Comparison of ENCODE assay signal across 9 cellular contexts in genomic region chr12:95205685-95206084, GRCh38. TPM values are rescaled to one million over a fixed set of nuclear protein-coding genes. Genes with fewer than 3 reads are reported as not detected.
A peak's percentile ranks its signal among the peaks of the same experiment; 100 is the strongest.
DNase-seq lines count a peak whose midpoint lies in the region; ATAC-seq, FAIRE-seq and TF ChIP-seq lines count a peak whose summit lies in the region.
"Had no signal": no experiment of that assay in that cellular context is flagged by ENCODE, and none has a peak within 500 bp of the region (broad histone marks: within the 10 kb centered on the region; RNA-seq: fewer than 3 reads in every experiment).

No MANE protein-coding gene starts in this region.

- H3K27me3 ChIP-seq in adrenal gland (no peaks in the 10 kb centered on the region), gastrocnemius medialis (no peaks in the 10 kb centered on the region)
- H3K27me3 ChIP-seq in CD4-positive, alpha-beta memory T cell (ENCODE audit: insufficient read depth, low read length): no peaks in the 10 kb centered on the region

- H3K4me1 ChIP-seq in adrenal gland (replicated peaks in 1 of 2): peaks cover 47 to 53% of the 10 kb centered on the region in 2 donors
- H3K4me1 ChIP-seq in gastrocnemius medialis: peaks cover 10 to 22% of the 10 kb centered on the region in 2 donors
- no peaks in the 10 kb centered on the region for H3K4me1 ChIP-seq in CD4-positive, alpha-beta memory T cell (ENCODE audit: insufficient read depth, low read length)

- no peaks in the 10 kb centered on the region for H3K9me3 Mint-ChIP-seq in CD4-positive, alpha-beta memory T cell
- no peaks in the 10 kb centered on the region for H3K9me3 Mint-ChIP-seq in activated CD4-positive, alpha-beta T cell treated with anti-CD3 and anti-CD28 coated beads, Interleukin-2, amount 10 ng/mL, durations not matched to agents 24 days and 14 days
- H3K9me3 Mint-ChIP-seq: central memory CD8-positive, alpha-beta T cell had no signal

- peak overlapping the region; percentile 9; the same call in 1 of the 2 replicates for H3K4me3 ChIP-seq in GM12864 (ENCODE audit: low read depth, low read length)
- H3K4me3 ChIP-seq in adrenal gland: no peak overlapping the region
- no peak overlapping the region for H3K4me3 ChIP-seq in gastrocnemius medialis
- H3K4me3 ChIP-seq in CD4-positive, alpha-beta memory T cell (ENCODE audit: low read length in 2 of 2): no peak overlapping the region

- H3K27me3 Mint-ChIP-seq in CD4-positive, alpha-beta memory T cell: peaks cover 0 to 1% of the 10 kb centered on the region in 2 donors
- H3K27me3 Mint-ChIP-seq in activated CD4-positive, alpha-beta T cell treated with anti-CD3 and anti-CD28 coated beads, Interleukin-2, amount 10 ng/mL, durations not matched to agents 24 days and 14 days: peaks cover 6% of the 10 kb centered on the region

- H3K36me3 Mint-ChIP-seq in CD4-positive, alpha-beta memory T cell: no peaks in the 10 kb centered on the region
- H3K36me3 Mint-ChIP-seq in activated CD4-positive, alpha-beta T cell treated with anti-CD3 and anti-CD28 coated beads, Interleukin-2, amount 10 ng/mL, durations not matched to agents 24 days and 14 days (ENCODE audit: low read depth): no peaks in the 10 kb centered on the region

- H3K9me3 ChIP-seq in adrenal gland (replicated peaks in 1 of 3): no peaks in the 10 kb centered on the region
- no peaks in the 10 kb centered on the region for H3K9me3 ChIP-seq in gastrocnemius medialis
- no peaks in the 10 kb centered on the region for H3K9me3 ChIP-seq in CD4-positive, alpha-beta memory T cell (ENCODE audit: control insufficient read depth in 1 of 2, low read length in 2 of 2)

- 18 to 27% (median 27%) methylated on average over 4 of the region's 4 CpGs for WGBS in adrenal gland, 4 donors

- in situ Hi-C loops in gastrocnemius medialis (cut with MboI; ENCODE audit: low sequenced_read_pairs in 4 of 4): no loop called here

- ATAC-seq in left cardiac atrium (peak; percentile 62 to 84), gastrocnemius medialis (peak; percentile 69 to 89)

- DNase-seq in GM12864 (ENCODE audit: low read depth) (no peak), adrenal gland (peak; percentile 50 to 74 (median 61)), left cardiac atrium (no peak), gastrocnemius medialis (no peak), GM12891 (ENCODE audit: insufficient read length, low spot score) (no peak)
- no peak for DNase-seq in CD4-positive, alpha-beta memory T cell
- no peak for DNase-seq in activated CD8-positive, alpha-beta memory T cell treated with anti-CD3 and anti-CD28 coated beads, Interleukin-2, amount 50 U/mL, for 48 hours
- no peak for DNase-seq in activated CD4-positive, alpha-beta T cell treated with anti-CD3 and anti-CD28 coated beads, Interleukin-2, amount 10 ng/mL, durations not matched to agents 24 days and 14 days

- TF ChIP-seq POLR2A in adrenal gland (IDR thresholded peaks at IDR 0.05) (peak in 1 of 2 donors; percentile 38), gastrocnemius medialis (IDR thresholded peaks at IDR 0.05) (no peak), GM12891 (IDR thresholded peaks at IDR 0.05; ENCODE audit: low read depth, low read length) (no peak)

- no peaks in the 10 kb centered on the region for H3K36me3 ChIP-seq in adrenal gland (replicated peaks in 1 of 2)
- no peaks in the 10 kb centered on the region for H3K36me3 ChIP-seq in gastrocnemius medialis
- no peaks in the 10 kb centered on the region for H3K36me3 ChIP-seq in CD4-positive, alpha-beta memory T cell (ENCODE audit: insufficient read depth, low read length)

- H3K4me1 Mint-ChIP-seq in CD4-positive, alpha-beta memory T cell: no peaks in the 10 kb centered on the region
- peaks cover 10% of the 10 kb centered on the region for H3K4me1 Mint-ChIP-seq in activated CD4-positive, alpha-beta T cell treated with anti-CD3 and anti-CD28 coated beads, Interleukin-2, amount 10 ng/mL, durations not matched to agents 24 days and 14 days
- H3K4me1 Mint-ChIP-seq: central memory CD8-positive, alpha-beta T cell had no signal

- no peak overlapping the region for H3K27ac Mint-ChIP-seq in CD4-positive, alpha-beta memory T cell
- H3K27ac Mint-ChIP-seq in activated CD4-positive, alpha-beta T cell treated with anti-CD3 and anti-CD28 coated beads, Interleukin-2, amount 10 ng/mL, durations not matched to agents 24 days and 14 days: no peak overlapping the region

- FAIRE-seq in GM12891 (lab: Jason Lieb, UNC): no peak

- CTCF ChIA-PET in CD4-positive, alpha-beta memory T cell (lab: Charles Lee; ENCODE audit: partially characterized antibody): interaction anchor here (0.9 kb wide), 1 partner anchor 11 kb away, joined by 3 read pairs; no protein-coding TSS in a partner anchor

- intact Hi-C loops in adrenal gland (cut with DNase I) (no loop called here), left cardiac atrium (cut with DNase I) (no loop called here), gastrocnemius medialis (cut with DNase I; ENCODE audit: low total_unique reads) (no loop called here)
- intact Hi-C loops in CD4-positive, alpha-beta memory T cell (cut with micrococcal nuclease): no loop called here
- intact Hi-C loops in activated CD4-positive, alpha-beta T cell treated with anti-CD3 and anti-CD28 coated beads, Interleukin-2, amount 10 ng/mL, durations not matched to agents 24 days and 14 days (cut with micrococcal nuclease): no loop called here

- H3K27ac ChIP-seq in adrenal gland (peak overlapping the region; percentile 64 to 86 (median 85)), gastrocnemius medialis (peak overlapping the region; percentile 58 to 70 (median 62))
- H3K27ac ChIP-seq in CD4-positive, alpha-beta memory T cell (ENCODE audit: low read depth, low read length): no peak overlapping the region

- POLR2A ChIA-PET in CD4-positive, alpha-beta memory T cell (lab: Charles Lee; ENCODE audit: partially characterized antibody): no interaction called here

- no peak overlapping the region for H3K4me3 Mint-ChIP-seq in CD4-positive, alpha-beta memory T cell
- no peak overlapping the region for H3K4me3 Mint-ChIP-seq in activated CD4-positive, alpha-beta T cell treated with anti-CD3 and anti-CD28 coated beads, Interleukin-2, amount 10 ng/mL, durations not matched to agents 24 days and 14 days
- H3K4me3 Mint-ChIP-seq: central memory CD8-positive, alpha-beta T cell had no signal

- TF ChIP-seq CTCF in GM12864 (IDR thresholded peaks at IDR 0.05; ENCODE audit: low read depth, low read length, missing control alignments): no peak
- TF ChIP-seq CTCF in adrenal gland (IDR thresholded peaks at IDR 0.05): no peak
- no peak for TF ChIP-seq CTCF in gastrocnemius medialis (IDR thresholded peaks at IDR 0.05 in 4 of 5, conservative IDR thresholded peaks at IDR 0.05 in 1 of 5)

TF ChIP-seq in GM12891, 5 proteins besides CTCF, POLR2A, EP300 and RAD21:
- TF ChIP-seq POU2F2 (IDR thresholded peaks at IDR 0.05; ENCODE audit: low read depth, low read length): no peak
- no peak for TF ChIP-seq TAF1 (IDR thresholded peaks at IDR 0.05; ENCODE audit: low read depth, low read length)
- TF ChIP-seq PAX5 (IDR thresholded peaks at IDR 0.05; ENCODE audit: insufficient read depth, low read length, severe bottlenecking): no peak
- TF ChIP-seq SPI1 (IDR thresholded peaks at IDR 0.05; ENCODE audit: low read depth, low read length): no peak
- TF ChIP-seq POLR2AphosphoS5 (IDR thresholded peaks at IDR 0.05; ENCODE audit: low read depth, low read length): no peak

RNA-seq across cellular contexts. Expression of gene FGD6, which starts 11.6 kb away (rescaled TPM):
- total RNA-seq in adrenal gland: 10 to 100 TPM; 13.5 to 33.9 (median 23.2) TPM
- polyA plus RNA-seq in adrenal gland: 1 to 10 TPM; 2.3 to 5.7 (median 2.7) TPM
- 10 to 100 TPM; 16.2 to 16.3 TPM for total RNA-seq in left cardiac atrium
- 1 to 10 TPM; 2.9 to 8.4 (median 4.4) TPM for total RNA-seq in gastrocnemius medialis
- under 1 TPM; 0.69 to 0.70 TPM for total RNA-seq in CD4-positive, alpha-beta memory T cell
- polyA plus RNA-seq in CD4-positive, alpha-beta memory T cell: under 1 TPM in 1 of 2 donors, not detected in 1; 0.16 TPM
- polyA plus RNA-seq in GM12891 (2012; ENCODE audit: low read depth, missing spikeins): 2.9 TPM
- 0.45 and 0.70 TPM in 2 replicates for total RNA-seq in activated CD4-positive, alpha-beta T cell treated with anti-CD3 and anti-CD28 coated beads, Interleukin-2, amount 10 ng/mL, durations not matched to agents 24 days and 14 days

RNA-seq across cellular contexts. Expression of gene VEZT, which starts 11.9 kb away (rescaled TPM):
- total RNA-seq in adrenal gland: 100 to 1,000 TPM in 2 of 8 donors, 10 to 100 TPM in 6; 50.9 to 150 (median 88.3) TPM
- 100 to 1,000 TPM in 1 of 3 donors, 10 to 100 TPM in 2; 34.8 to 152 (median 39.0) TPM for polyA plus RNA-seq in adrenal gland
- 10 to 100 TPM; 53.2 to 60.0 TPM for total RNA-seq in left cardiac atrium
- 100 to 1,000 TPM; 100 to 131 (median 118) TPM for total RNA-seq in gastrocnemius medialis
- total RNA-seq in CD4-positive, alpha-beta memory T cell: 10 to 100 TPM; 43.9 to 49.4 TPM
- polyA plus RNA-seq in CD4-positive, alpha-beta memory T cell: 10 to 100 TPM; 22.3 to 25.9 TPM
- polyA plus RNA-seq in GM12891 (2012; ENCODE audit: low read depth, missing spikeins): 37.4 TPM
- 57.7 and 58.8 TPM in 2 replicates for total RNA-seq in activated CD4-positive, alpha-beta T cell treated with anti-CD3 and anti-CD28 coated beads, Interleukin-2, amount 10 ng/mL, durations not matched to agents 24 days and 14 days

Comparison
In these comparisons a context has a peak if more than half of its experiments do, and no peak if none do; other contexts are left out.
1. DNase-seq: peak in adrenal gland (7 of 7); none in GM12864 (single experiment), left cardiac atrium (single experiment), gastrocnemius medialis (0 of 2), CD4-positive, alpha-beta memory T cell (0 of 5), activated CD8-positive, alpha-beta memory T cell treated with anti-CD3 and anti-CD28 coated beads, Interleukin-2, amount 50 U/mL, for 48 hours (single experiment), GM12891 (single experiment) and activated CD4-positive, alpha-beta T cell treated with anti-CD3 and anti-CD28 coated beads, Interleukin-2, amount 10 ng/mL, durations not matched to agents 24 days and 14 days (single experiment).